Comparison of ENCODE assay signal across 8 cellular contexts in the genomic region with DNA sequence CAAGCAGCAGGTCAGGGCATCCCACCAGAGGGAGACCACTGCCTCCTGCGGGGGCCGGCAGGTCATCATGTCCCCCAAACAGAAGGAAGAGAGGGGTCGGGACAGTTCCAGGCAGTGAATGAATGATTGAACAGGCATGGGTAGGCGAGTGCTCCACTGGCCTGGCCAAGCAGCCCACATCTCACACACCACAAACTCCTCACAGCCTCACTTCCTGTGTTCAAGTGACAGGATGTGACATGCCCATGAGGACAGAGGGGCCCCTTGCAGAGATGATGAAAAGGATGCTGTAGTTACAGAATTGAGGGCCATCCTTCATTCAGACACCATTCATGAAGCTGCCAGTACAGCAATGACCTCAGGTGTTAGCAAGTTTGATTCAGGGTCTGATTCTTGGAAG. TPM values are rescaled to one million over a fixed set of nuclear protein-coding genes. Genes with fewer than 3 reads are reported as not detected.
A peak's percentile ranks its signal among the peaks of the same experiment; 100 is the strongest.
DNase-seq lines count a peak whose midpoint lies in the region; ATAC-seq and TF ChIP-seq lines count a peak whose summit lies in the region.

No MANE protein-coding gene starts in this region.

- H3K9me3 Mint-ChIP-seq in activated CD4-positive, alpha-beta T cell treated with anti-CD3 and anti-CD28 coated beads, Interleukin-2, amount 10 ng/mL, durations not matched to agents 24 days and 14 days = no peaks in the 10 kb centered on the region

- peaks cover 41% of the 10 kb centered on the region for H3K27me3 ChIP-seq in foreskin keratinocyte

- in situ Hi-C loops in GM18951 (cut with MboI; ENCODE audit: low sequenced_read_pairs, unreplicated experiment) = no loop called here

- H3K4me3 Mint-ChIP-seq in activated CD4-positive, alpha-beta T cell treated with anti-CD3 and anti-CD28 coated beads, Interleukin-2, amount 10 ng/mL, durations not matched to agents 24 days and 14 days = peak overlapping the region; percentile 54

- H3K4me1 ChIP-seq in foreskin keratinocyte = no peaks in the 10 kb centered on the region

- peak; percentile 62 for ATAC-seq in HG02981 (IDR thresholded peaks at IDR 0.05; ENCODE audit: unreplicated experiment)
- no peak for ATAC-seq in left ventricle myocardium superior
- no peak for ATAC-seq in foreskin keratinocyte

- peak overlapping the region; percentile 91 for H3K27ac Mint-ChIP-seq in activated CD4-positive, alpha-beta T cell treated with anti-CD3 and anti-CD28 coated beads, Interleukin-2, amount 10 ng/mL, durations not matched to agents 24 days and 14 days

- intact Hi-C loops in activated CD4-positive, alpha-beta T cell treated with anti-CD3 and anti-CD28 coated beads, Interleukin-2, amount 10 ng/mL, durations not matched to agents 24 days and 14 days (cut with micrococcal nuclease) = no loop called here
- intact Hi-C loops in left ventricle myocardium superior (cut with micrococcal nuclease) = no loop called here

- peaks cover 47% of the 10 kb centered on the region for H3K4me1 Mint-ChIP-seq in activated CD4-positive, alpha-beta T cell treated with anti-CD3 and anti-CD28 coated beads, Interleukin-2, amount 10 ng/mL, durations not matched to agents 24 days and 14 days

- H3K36me3 Mint-ChIP-seq in activated CD4-positive, alpha-beta T cell treated with anti-CD3 and anti-CD28 coated beads, Interleukin-2, amount 10 ng/mL, durations not matched to agents 24 days and 14 days (ENCODE audit: low read depth) = peaks cover 3% of the 10 kb centered on the region

- peak; percentile 32 for TF ChIP-seq POLR2A in GM18951 (IDR thresholded peaks at IDR 0.05; ENCODE audit: extremely low read depth, insufficient read depth, insufficient read length)

- DNase-seq in activated CD4-positive, alpha-beta T cell treated with anti-CD3 and anti-CD28 coated beads, Interleukin-2, amount 10 ng/mL, durations not matched to agents 24 days and 14 days = peak; percentile 89
- peak; percentile 37 to 43 for DNase-seq in stimulated activated CD4-positive, alpha-beta T cell treated with anti-CD3 and anti-CD28 coated beads, Interleukin-2, amount 100 ng/mL, for 24 hours
- DNase-seq in left ventricle myocardium superior (no peak), SHP77 treated with DMSO at 0.1 percent for 48 hours (lab: John Stamatoyannopoulos, UW) (no peak), foreskin keratinocyte (no peak), NCI-H2171 (lab: John Stamatoyannopoulos, UW) (no peak)

- no peak for TF ChIP-seq CTCF in foreskin keratinocyte (conservative IDR thresholded peaks at IDR 0.05)

- H3K27me3 Mint-ChIP-seq in activated CD4-positive, alpha-beta T cell treated with anti-CD3 and anti-CD28 coated beads, Interleukin-2, amount 10 ng/mL, durations not matched to agents 24 days and 14 days = peaks cover 11% of the 10 kb centered on the region

- H3K27ac ChIP-seq in foreskin keratinocyte = no peak overlapping the region

RNA-seq across cellular contexts. Expression of a gene that starts 3.7 kb away (rescaled TPM):
- total RNA-seq in activated CD4-positive, alpha-beta T cell treated with anti-CD3 and anti-CD28 coated beads, Interleukin-2, amount 10 ng/mL, durations not matched to agents 24 days and 14 days = 22.5 TPM in 2 replicates
- 95.1 TPM for total RNA-seq in left ventricle myocardium superior
- total RNA-seq in foreskin keratinocyte = 7.9 and 9.3 TPM in 2 replicates
- polyA plus RNA-seq in foreskin keratinocyte = 2.9 TPM in 2 replicates

Comparison
In these comparisons a context has a peak if more than half of its experiments do, and no peak if none do; other contexts are left out.
1. DNase-seq: peak in activated CD4-positive, alpha-beta T cell treated with anti-CD3 and anti-CD28 coated beads, Interleukin-2, amount 10 ng/mL, durations not matched to agents 24 days and 14 days (single experiment) and stimulated activated CD4-positive, alpha-beta T cell treated with anti-CD3 and anti-CD28 coated beads, Interleukin-2, amount 100 ng/mL, for 24 hours (2 of 2); none in left ventricle myocardium superior (single experiment), SHP77 treated with DMSO at 0.1 percent for 48 hours (single experiment), foreskin keratinocyte (0 of 2) and NCI-H2171 (single experiment).